Comparison of ENCODE assay signal across 1 cellular context in the genomic region with DNA sequence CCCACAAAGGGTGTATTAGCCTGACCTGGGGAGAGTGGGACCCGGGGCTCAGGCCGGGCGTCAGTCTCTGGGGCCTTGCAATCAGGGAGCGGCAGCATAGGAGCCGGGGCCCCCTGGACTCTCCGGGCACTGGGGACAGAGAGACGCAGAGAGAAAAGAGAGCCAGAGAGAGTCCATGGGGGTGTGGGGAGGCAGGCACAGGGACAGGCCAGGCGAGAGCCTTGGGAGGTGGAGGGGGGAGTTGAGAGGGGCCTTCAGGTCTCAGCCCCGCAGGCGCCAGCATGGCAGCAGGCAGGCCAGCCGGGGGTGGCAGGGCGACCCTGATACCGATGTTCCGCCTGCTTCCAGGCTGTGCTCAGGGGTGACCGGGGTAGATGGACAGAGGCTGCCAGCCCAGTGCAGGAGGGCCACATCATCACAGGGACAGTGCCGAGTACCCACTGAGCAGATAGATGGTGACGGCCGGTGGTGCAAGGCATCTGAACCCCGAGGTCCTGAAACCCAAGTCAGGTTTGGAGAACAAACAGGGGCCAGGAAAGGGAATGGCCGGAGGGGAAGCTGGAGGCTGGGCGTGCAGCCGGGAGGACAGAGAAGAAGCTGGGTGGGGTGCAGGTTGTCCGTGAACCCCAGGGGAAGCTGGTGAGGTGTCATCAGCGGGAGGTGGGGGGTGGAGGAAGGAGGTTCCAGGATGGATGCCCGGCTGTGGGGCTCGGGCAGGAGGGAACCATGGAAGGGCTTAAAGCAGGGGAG.
A peak's percentile ranks its signal among the peaks of the same experiment; 100 is the strongest.
TF ChIP-seq lines count a peak whose summit lies in the region.

No MANE protein-coding gene starts in this region.

TF ChIP-seq in HepG2, 621 proteins besides CTCF, POLR2A, EP300 and RAD21:
- peak; percentile 62; the same call in 1 of the 2 replicates for TF ChIP-seq ZBTB38 (CRISPR knock-in tag; IDR thresholded peaks at IDR 0.05)
- no peak for TF ChIP-seq RBFOX2 (IDR thresholded peaks at IDR 0.05; ENCODE audit: low read depth, low read length)
- TF ChIP-seq ZSCAN25 (CRISPR knock-in tag; IDR thresholded peaks at IDR 0.05), result peak; percentile 31; the same call in 1 of the 2 replicates
- TF ChIP-seq, protein P1, sequence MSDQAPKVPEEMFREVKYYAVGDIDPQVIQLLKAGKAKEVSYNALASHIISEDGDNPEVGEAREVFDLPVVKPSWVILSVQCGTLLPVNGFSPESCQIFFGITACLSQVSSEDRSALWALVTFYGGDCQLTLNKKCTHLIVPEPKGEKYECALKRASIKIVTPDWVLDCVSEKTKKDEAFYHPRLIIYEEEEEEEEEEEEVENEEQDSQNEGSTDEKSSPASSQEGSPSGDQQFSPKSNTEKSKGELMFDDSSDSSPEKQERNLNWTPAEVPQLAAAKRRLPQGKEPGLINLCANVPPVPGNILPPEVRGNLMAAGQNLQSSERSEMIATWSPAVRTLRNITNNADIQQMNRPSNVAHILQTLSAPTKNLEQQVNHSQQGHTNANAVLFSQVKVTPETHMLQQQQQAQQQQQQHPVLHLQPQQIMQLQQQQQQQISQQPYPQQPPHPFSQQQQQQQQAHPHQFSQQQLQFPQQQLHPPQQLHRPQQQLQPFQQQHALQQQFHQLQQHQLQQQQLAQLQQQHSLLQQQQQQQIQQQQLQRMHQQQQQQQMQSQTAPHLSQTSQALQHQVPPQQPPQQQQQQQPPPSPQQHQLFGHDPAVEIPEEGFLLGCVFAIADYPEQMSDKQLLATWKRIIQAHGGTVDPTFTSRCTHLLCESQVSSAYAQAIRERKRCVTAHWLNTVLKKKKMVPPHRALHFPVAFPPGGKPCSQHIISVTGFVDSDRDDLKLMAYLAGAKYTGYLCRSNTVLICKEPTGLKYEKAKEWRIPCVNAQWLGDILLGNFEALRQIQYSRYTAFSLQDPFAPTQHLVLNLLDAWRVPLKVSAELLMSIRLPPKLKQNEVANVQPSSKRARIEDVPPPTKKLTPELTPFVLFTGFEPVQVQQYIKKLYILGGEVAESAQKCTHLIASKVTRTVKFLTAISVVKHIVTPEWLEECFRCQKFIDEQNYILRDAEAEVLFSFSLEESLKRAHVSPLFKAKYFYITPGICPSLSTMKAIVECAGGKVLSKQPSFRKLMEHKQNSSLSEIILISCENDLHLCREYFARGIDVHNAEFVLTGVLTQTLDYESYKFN (CRISPR knock-in tag; conservative IDR thresholded peaks at IDR 0.05), result no peak
- TF ChIP-seq, protein P2, sequence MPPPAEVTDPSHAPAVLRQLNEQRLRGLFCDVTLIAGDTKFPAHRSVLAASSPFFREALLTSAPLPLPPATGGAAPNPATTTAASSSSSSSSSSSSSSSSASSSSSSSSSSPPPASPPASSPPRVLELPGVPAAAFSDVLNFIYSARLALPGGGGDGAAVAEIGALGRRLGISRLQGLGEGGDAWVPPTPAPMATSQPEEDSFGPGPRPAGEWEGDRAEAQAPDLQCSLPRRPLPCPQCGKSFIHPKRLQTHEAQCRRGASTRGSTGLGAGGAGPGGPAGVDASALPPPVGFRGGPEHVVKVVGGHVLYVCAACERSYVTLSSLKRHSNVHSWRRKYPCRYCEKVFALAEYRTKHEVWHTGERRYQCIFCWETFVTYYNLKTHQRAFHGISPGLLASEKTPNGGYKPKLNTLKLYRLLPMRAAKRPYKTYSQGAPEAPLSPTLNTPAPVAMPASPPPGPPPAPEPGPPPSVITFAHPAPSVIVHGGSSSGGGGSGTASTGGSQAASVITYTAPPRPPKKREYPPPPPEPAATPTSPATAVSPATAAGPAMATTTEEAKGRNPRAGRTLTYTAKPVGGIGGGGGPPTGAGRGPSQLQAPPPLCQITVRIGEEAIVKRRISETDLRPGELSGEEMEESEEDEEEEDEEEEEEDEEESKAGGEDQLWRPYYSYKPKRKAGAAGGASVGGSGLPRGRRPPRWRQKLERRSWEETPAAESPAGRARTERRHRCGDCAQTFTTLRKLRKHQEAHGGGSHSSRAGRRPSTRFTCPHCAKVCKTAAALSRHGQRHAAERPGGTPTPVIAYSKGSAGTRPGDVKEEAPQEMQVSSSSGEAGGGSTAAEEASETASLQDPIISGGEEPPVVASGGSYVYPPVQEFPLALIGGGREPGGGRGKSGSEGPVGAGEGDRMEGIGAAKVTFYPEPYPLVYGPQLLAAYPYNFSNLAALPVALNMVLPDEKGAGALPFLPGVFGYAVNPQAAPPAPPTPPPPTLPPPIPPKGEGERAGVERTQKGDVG (CRISPR knock-in tag; IDR thresholded peaks at IDR 0.05; ENCODE audit: borderline replicate concordance), result no peak
- TF ChIP-seq HNRNPUL1 (IDR thresholded peaks at IDR 0.05; ENCODE audit: low read depth, low read length), result no peak
- no peak for TF ChIP-seq ELF1 (CRISPR knock-in tag; IDR thresholded peaks at IDR 0.05)
- TF ChIP-seq ZNF670 (CRISPR knock-in tag; IDR thresholded peaks at IDR 0.05; ENCODE audit: borderline replicate concordance), result no peak
- 0 out of 2 replicates have a peak, but pooled peaks have one; percentile 38 for TF ChIP-seq ZNF44 (CRISPR knock-in tag; IDR thresholded peaks at IDR 0.05)
- no peak for TF ChIP-seq LBX2 (CRISPR knock-in tag; IDR thresholded peaks at IDR 0.05; ENCODE audit: borderline replicate concordance)
- TF ChIP-seq ZMYM4 (CRISPR knock-in tag; IDR thresholded peaks at IDR 0.05), result no peak
- no peak for TF ChIP-seq ZNF768 (CRISPR knock-in tag; IDR thresholded peaks at IDR 0.05)
- TF ChIP-seq AGO2 (optimal IDR thresholded peaks at IDR 0.05; ENCODE audit: low read depth, low read length), result peak; percentile 47
- TF ChIP-seq GFI1 (CRISPR knock-in tag; IDR thresholded peaks at IDR 0.05; ENCODE audit: borderline replicate concordance), result no peak
- peak; percentile 46 for TF ChIP-seq IKZF4 (CRISPR knock-in tag; IDR thresholded peaks at IDR 0.05; ENCODE audit: borderline replicate concordance, low read depth, not compliant biosample characterization)
- TF ChIP-seq NONO (IDR thresholded peaks at IDR 0.05), result no peak
- no peak for TF ChIP-seq NONO (CRISPR knock-in tag; conservative IDR thresholded peaks at IDR 0.05)
- no peak for TF ChIP-seq ZNF674 (CRISPR knock-in tag; IDR thresholded peaks at IDR 0.05; ENCODE audit: low read depth)
- no peak for TF ChIP-seq ZNF530 (CRISPR knock-in tag; IDR thresholded peaks at IDR 0.05; ENCODE audit: low read depth)
- TF ChIP-seq IRF9 (CRISPR knock-in tag; IDR thresholded peaks at IDR 0.05; ENCODE audit: borderline replicate concordance), result no peak
- TF ChIP-seq, protein P3, sequence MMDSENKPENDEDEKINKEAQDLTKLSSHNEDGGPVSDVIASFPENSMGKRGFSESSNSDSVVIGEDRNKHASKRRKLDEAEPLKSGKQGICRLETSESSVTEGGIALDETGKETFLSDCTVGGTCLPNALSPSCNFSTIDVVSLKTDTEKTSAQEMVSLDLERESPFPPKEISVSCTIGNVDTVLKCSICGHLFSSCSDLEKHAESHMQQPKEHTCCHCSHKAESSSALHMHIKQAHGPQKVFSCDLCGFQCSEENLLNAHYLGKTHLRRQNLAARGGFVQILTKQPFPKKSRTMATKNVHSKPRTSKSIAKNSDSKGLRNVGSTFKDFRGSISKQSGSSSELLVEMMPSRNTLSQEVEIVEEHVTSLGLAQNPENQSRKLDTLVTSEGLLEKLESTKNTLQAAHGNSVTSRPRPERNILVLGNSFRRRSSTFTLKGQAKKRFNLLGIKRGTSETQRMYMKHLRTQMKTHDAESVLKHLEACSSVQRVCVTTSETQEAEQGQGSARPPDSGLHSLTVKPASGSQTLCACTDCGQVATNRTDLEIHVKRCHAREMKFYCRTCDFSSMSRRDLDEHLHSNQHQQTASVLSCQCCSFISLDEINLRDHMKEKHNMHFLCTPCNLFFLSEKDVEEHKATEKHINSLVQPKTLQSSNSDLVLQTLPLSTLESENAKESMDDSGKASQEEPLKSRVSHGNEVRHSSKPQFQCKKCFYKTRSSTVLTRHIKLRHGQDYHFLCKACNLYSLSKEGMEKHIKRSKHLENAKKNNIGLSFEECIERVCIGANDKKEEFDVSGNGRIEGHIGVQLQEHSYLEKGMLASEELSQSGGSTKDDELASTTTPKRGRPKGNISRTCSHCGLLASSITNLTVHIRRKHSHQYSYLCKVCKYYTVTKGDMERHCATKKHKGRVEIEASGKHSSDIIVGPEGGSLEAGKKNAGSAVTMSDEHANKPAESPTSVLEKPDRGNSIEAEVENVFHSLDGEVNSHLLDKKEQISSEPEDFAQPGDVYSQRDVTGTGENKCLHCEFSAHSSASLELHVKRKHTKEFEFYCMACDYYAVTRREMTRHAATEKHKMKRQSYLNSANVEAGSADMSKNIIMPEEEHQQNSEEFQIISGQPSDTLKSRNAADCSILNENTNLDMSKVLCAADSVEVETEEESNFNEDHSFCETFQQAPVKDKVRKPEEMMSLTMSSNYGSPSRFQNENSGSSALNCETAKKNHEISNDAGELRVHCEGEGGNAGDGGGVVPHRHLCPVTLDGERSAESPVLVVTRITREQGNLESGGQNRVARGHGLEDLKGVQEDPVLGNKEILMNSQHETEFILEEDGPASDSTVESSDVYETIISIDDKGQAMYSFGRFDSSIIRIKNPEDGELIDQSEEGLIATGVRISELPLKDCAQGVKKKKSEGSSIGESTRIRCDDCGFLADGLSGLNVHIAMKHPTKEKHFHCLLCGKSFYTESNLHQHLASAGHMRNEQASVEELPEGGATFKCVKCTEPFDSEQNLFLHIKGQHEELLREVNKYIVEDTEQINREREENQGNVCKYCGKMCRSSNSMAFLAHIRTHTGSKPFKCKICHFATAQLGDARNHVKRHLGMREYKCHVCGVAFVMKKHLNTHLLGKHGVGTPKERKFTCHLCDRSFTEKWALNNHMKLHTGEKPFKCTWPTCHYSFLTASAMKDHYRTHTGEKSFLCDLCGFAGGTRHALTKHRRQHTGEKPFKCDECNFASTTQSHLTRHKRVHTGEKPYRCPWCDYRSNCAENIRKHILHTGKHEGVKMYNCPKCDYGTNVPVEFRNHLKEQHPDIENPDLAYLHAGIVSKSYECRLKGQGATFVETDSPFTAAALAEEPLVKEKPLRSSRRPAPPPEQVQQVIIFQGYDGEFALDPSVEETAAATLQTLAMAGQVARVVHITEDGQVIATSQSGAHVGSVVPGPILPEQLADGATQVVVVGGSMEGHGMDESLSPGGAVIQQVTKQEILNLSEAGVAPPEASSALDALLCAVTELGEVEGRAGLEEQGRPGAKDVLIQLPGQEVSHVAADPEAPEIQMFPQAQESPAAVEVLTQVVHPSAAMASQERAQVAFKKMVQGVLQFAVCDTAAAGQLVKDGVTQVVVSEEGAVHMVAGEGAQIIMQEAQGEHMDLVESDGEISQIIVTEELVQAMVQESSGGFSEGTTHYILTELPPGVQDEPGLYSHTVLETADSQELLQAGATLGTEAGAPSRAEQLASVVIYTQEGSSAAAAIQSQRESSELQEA (CRISPR knock-in tag; IDR thresholded peaks at IDR 0.05; ENCODE audit: not compliant biosample characterization), result peak; percentile 16
- no peak for TF ChIP-seq NFE2L1 (CRISPR knock-in tag; IDR thresholded peaks at IDR 0.05; ENCODE audit: borderline replicate concordance)
- no peak for TF ChIP-seq MED13 (CRISPR knock-in tag; IDR thresholded peaks at IDR 0.05)
- no peak for TF ChIP-seq ZNF652 (CRISPR knock-in tag; IDR thresholded peaks at IDR 0.05; ENCODE audit: borderline replicate concordance, low read depth)
